ENCODE assay signal across 29 cellular contexts in genomic region chr5:103110403-103110802, GRCh38.
"Had no signal": no experiment of that assay in that cellular context is flagged by ENCODE, and none has a peak within 500 bp of the region (broad histone marks: within the 10 kb centered on the region; RNA-seq: fewer than 3 reads in every experiment).

No MANE protein-coding gene starts in this region.

- DNase-seq: activated CD4-positive, alpha-beta memory T cell treated with anti-CD3 and anti-CD28 coated beads, Interleukin-2, amount 10 ng/mL, durations not matched to agents 7 days and 5 days; activated CD4-positive, alpha-beta T cell treated with anti-CD3 and anti-CD28 coated beads for 1 hour; activated CD4-positive, alpha-beta T cell treated with anti-CD3 and anti-CD28 coated beads for 48 hours; activated CD4-positive, CD25-positive, alpha-beta regulatory T cell; activated CD8-positive, alpha-beta memory T cell treated with anti-CD3 and anti-CD28 coated beads for 24 hours; activated CD8-positive, alpha-beta memory T cell treated with anti-CD3 and anti-CD28 coated beads, Interleukin-2, amount 10 ng/mL, durations not matched to agents 7 days and 5 days; activated CD8-positive, alpha-beta memory T cell treated with anti-CD3 and anti-CD28 coated beads, Interleukin-2, amount 50 U/mL, for 48 hours; activated effector memory CD4-positive, alpha-beta T cell treated with Interleukin-2 at 50 U/mL for 16 hours; activated naive CD4-positive, alpha-beta T cell treated with anti-CD3 and anti-CD28 coated beads, Interleukin-2, amount 10 ng/mL, durations not matched to agents 7 days and 5 days; activated naive CD8-positive, alpha-beta T cell treated with anti-CD3 and anti-CD28 coated beads, Interleukin-2, amount 50 U/mL, for 24 hours; activated T-cell treated with anti-CD3 and anti-CD28 coated beads, Interleukin-2, amount 50 U/mL, for 48 hours; aorta; brain microvascular endothelial cell; central memory CD4-positive, alpha-beta T cell; Kasumi-1; MG63; NCI-H1048; NCI-H1105 treated with DMSO at 0.1 percent for 48 hours; NCI-H1436 treated with DMSO at 0.1 percent for 48 hours; NCI-H1694 treated with DMSO at 0.1 percent for 48 hours; NCI-H2029; NCI-H345; NCI-H524 treated with DMSO at 0.1 percent for 48 hours; PC-3; Peyer's patch; RPMI8226; SHP77 treated with DMSO at 0.1 percent for 48 hours; SK-N-SH had no signal

- H3K4me3 ChIP-seq: MG63, Peyer's patch, SJSA1 had no signal

- H3K27me3 ChIP-seq: brain microvascular endothelial cell, MG63, Peyer's patch, SJSA1 had no signal

- H3K4me2 ChIP-seq: SK-N-SH had no signal

- H3K9me2 ChIP-seq: SK-N-SH had no signal

- H3K9me3 ChIP-seq: MG63, Peyer's patch, SJSA1, SK-N-SH had no signal

- H3K36me3 ChIP-seq: brain microvascular endothelial cell, SJSA1 had no signal

- H3K27ac ChIP-seq: brain microvascular endothelial cell, Peyer's patch, SJSA1 had no signal

- H3K4me1 ChIP-seq: Peyer's patch, SJSA1 had no signal

- ATAC-seq: activated CD8-positive, alpha-beta memory T cell treated with anti-CD3 and anti-CD28 coated beads, Interleukin-2, amount 10 ng/mL, durations not matched to agents 7 days and 5 days; activated naive CD8-positive, alpha-beta T cell treated with anti-CD3 and anti-CD28 coated beads, Interleukin-2, amount 50 U/mL, for 24 hours; PC-3 had no signal

- H3K9ac ChIP-seq: SK-N-SH had no signal
